ENCODE assay signal across 17 cellular contexts in the genomic region with DNA sequence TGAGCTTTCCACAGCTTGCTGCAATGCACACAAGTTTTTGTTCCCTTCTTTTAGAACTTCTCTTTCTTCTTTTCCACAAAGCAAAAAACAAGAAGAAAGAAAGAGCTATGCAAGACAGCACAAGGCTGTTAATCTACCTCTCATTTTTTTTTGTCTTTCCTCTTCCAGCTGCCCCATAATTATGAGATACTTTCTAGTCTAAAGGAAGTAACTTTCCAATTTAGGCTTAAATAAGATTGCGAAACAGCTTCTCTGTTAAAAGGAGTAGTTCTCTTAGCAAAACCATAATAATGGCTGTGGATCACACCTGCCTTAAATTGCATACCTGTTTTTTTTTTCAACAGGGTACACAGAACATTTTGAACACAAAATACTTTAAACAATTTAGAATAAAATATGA. TPM values are rescaled to one million over a fixed set of nuclear protein-coding genes. Genes with fewer than 3 reads are reported as not detected.
DNase-seq lines count a peak whose midpoint lies in the region; ATAC-seq, FAIRE-seq and TF ChIP-seq lines count a peak whose summit lies in the region.
"Had no signal": no experiment of that assay in that cellular context is flagged by ENCODE, and none has a peak within 500 bp of the region (broad histone marks: within the 10 kb centered on the region; RNA-seq: fewer than 3 reads in every experiment).

No MANE protein-coding gene starts in this region.

- H3K4me2 ChIP-seq in K562 (ENCODE audit: insufficient read depth, low read length): no peak overlapping the region

- no peak overlapping the region for H3K27ac ChIP-seq in K562 (ENCODE audit: extremely low read depth, low read depth, low read length)

- no peak overlapping the region for H3K4me3 ChIP-seq in K562

- TF ChIP-seq CTCF in K562 (IDR thresholded peaks at IDR 0.05 in 2 of 3, conservative IDR thresholded peaks at IDR 0.05 in 1 of 3; ENCODE audit: insufficient read depth in 2 of 3, low read depth in 1 of 3, low read length in 3 of 3): no peak

- WGBS in K562 (ENCODE audit: insufficient coverage, low coverage, missing lambda C conversion rate): 100% methylated on average over 1 of the region's 1 CpG

- H3K9me3 ChIP-seq in K562 (replicated peaks; ENCODE audit: control insufficient read depth, insufficient read depth, low read depth, low read length): no peaks in the 10 kb centered on the region
- H3K9me3 ChIP-seq: BE2C had no signal

- no peak overlapping the region for H2AFZ ChIP-seq in K562 (ENCODE audit: low read depth, low read length)

- H4K20me1 ChIP-seq in K562 (replicated peaks; ENCODE audit: control insufficient read depth, insufficient read depth, low read length): no peaks in the 10 kb centered on the region

- intact Hi-C loops in K562 (cut with micrococcal nuclease): no loop called here
- intact Hi-C loops in posterior vena cava (cut with DNase I): no loop called here

- DNase-seq in AML-193 (lab: John Stamatoyannopoulos, UW) (peak; percentile 58 to 66), NOMO-1 treated with DMSO at 0.1 percent for 48 hours (lab: John Stamatoyannopoulos, UW; ENCODE audit: unreplicated experiment) (peak; percentile 80), K562 (ENCODE audit: extremely low read depth in 1 of 4, low spot score in 3 of 4) (no peak), NCI-H446 treated with DMSO at 0.1 percent for 48 hours (lab: John Stamatoyannopoulos, UW) (no peak), posterior vena cava (ENCODE audit: low spot score) (no peak)
- DNase-seq: BE2C; HCEC 1CT; KG1; NCI-H1417; NCI-H1930; NCI-H524 treated with DMSO at 0.1 percent for 48 hours; NK-92 treated with Interleukin-12 subunit alpha and Interleukin-12 subunit beta, amount 100 ng/mL, for 24 hours; SHP77; SW 1271 had no signal

- H3K9ac ChIP-seq in K562 (ENCODE audit: insufficient read depth in 1 of 2, low read depth in 2 of 2, low read length in 2 of 2): no peak overlapping the region

- TF ChIP-seq RAD21 in Ishikawa (IDR thresholded peaks at IDR 0.05; ENCODE audit: low read depth) (no peak), K562 (CRISPR knock-in tag; conservative IDR thresholded peaks at IDR 0.05 in 1 of 2, IDR thresholded peaks at IDR 0.05 in 1 of 2) (no peak)

- no peak for FAIRE-seq in K562 (lab: Jason Lieb, UNC)

- in situ Hi-C loops in K562 (cut with MboI): no loop called here

- CTCF ChIA-PET in K562 (lab: Yijun Ruan, JAX; ENCODE audit: low intra/inter-chr PET ratio): no interaction called here

- H3K4me1 ChIP-seq in K562 (replicated peaks in 1 of 2; ENCODE audit: control insufficient read depth in 2 of 2, insufficient read depth in 2 of 2, low read length in 2 of 2): no peaks in the 10 kb centered on the region

- H3K27me3 ChIP-seq in K562 (ENCODE audit: control insufficient read depth in 2 of 2, insufficient read depth in 2 of 2, low read length in 2 of 2): no peaks in the 10 kb centered on the region
- H3K27me3 ChIP-seq: BE2C had no signal

- TF ChIP-seq POLR2A in K562 (conservative IDR thresholded peaks at IDR 0.05): no peak

- H3K79me2 ChIP-seq in K562 (ENCODE audit: control insufficient read depth, insufficient read depth, low read length): no peaks in the 10 kb centered on the region

- ATAC-seq in K562 (no peak), HG02870 (IDR thresholded peaks at IDR 0.05; ENCODE audit: unreplicated experiment) (no peak), HG02642 (IDR thresholded peaks at IDR 0.05; ENCODE audit: poor library complexity, unreplicated experiment) (no peak)

- H3K36me3 ChIP-seq in K562 (ENCODE audit: control insufficient read depth, insufficient read depth, low read length): peaks cover 28% of the 10 kb centered on the region
- H3K36me3 ChIP-seq: BE2C had no signal

- POLR2A ChIA-PET in K562 (lab: Yijun Ruan, JAX): interaction anchor here (1.0 kb wide), 1 partner anchor 8 kb away, joined by 3 read pairs; no protein-coding TSS in a partner anchor

- H3K9me1 ChIP-seq in K562 (ENCODE audit: control insufficient read depth, insufficient read depth, low read length): no peaks in the 10 kb centered on the region

- TF ChIP-seq EP300 in Ishikawa (IDR thresholded peaks at IDR 0.05; ENCODE audit: borderline replicate concordance) (no peak), K562 (IDR thresholded peaks at IDR 0.05; ENCODE audit: low read length) (no peak)

- no TSS peak for BruUV-seq in K562 (replicated peaks; lab: Mats Ljungman, UMichigan)

TF ChIP-seq in Ishikawa, 13 proteins besides CTCF, POLR2A, EP300 and RAD21:
- TF ChIP-seq EGR1 (IDR thresholded peaks at IDR 0.05) (no peak), CEBPB (IDR thresholded peaks at IDR 0.05) (peak; percentile 73)

TF ChIP-seq in K562, 482 proteins besides CTCF, POLR2A, EP300 and RAD21 (continues in another document):
- TF ChIP-seq STAT5A (IDR thresholded peaks at IDR 0.05; ENCODE audit: borderline replicate concordance, low read length) (no peak), ZNF583 (CRISPR knock-in tag; IDR thresholded peaks at IDR 0.05) (no peak), EGR1 (conservative IDR thresholded peaks at IDR 0.05) (no peak), SMAD1 (IDR thresholded peaks at IDR 0.05; ENCODE audit: low read depth, low read length, partially characterized antibody) (no peak), PHF8 (IDR thresholded peaks at IDR 0.05; ENCODE audit: borderline replicate concordance, low read length) (no peak), CEBPB (tag; IDR thresholded peaks at IDR 0.05) (peak; percentile 95), NR4A1 (CRISPR knock-in tag; IDR thresholded peaks at IDR 0.05) (no peak), NR4A1 (tag; IDR thresholded peaks at IDR 0.05) (no peak), ZNF175 (CRISPR knock-in tag; IDR thresholded peaks at IDR 0.05; ENCODE audit: low read depth) (no peak), ZNF431 (CRISPR knock-in tag; IDR thresholded peaks at IDR 0.05) (peak; percentile 66; the same call in 1 of the 2 replicates), NCOR1 (IDR thresholded peaks at IDR 0.05) (no peak), CEBPG (CRISPR knock-in tag; IDR thresholded peaks at IDR 0.05) (no peak), CEBPG (tag; conservative IDR thresholded peaks at IDR 0.05 in 1 of 2, IDR thresholded peaks at IDR 0.05 in 1 of 2) (peak; percentile 74 to 89)
- TF ChIP-seq, protein P1, sequence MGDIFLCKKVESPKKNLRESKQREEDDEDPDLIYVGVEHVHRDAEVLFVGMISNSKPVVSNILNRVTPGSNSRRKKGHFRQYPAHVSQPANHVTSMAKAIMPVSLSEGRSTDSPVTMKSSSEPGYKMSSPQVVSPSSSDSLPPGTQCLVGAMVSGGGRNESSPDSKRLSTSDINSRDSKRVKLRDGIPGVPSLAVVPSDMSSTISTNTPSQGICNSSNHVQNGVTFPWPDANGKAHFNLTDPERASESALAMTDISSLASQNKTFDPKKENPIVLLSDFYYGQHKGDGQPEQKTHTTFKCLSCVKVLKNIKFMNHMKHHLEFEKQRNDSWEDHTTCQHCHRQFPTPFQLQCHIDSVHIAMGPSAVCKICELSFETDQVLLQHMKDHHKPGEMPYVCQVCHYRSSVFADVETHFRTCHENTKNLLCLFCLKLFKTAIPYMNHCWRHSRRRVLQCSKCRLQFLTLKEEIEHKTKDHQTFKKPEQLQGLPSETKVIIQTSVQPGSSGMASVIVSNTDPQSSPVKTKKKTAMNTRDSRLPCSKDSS (IDR thresholded peaks at IDR 0.05; ENCODE audit: low read depth, partially characterized antibody): no peak
- TF ChIP-seq, protein P2, sequence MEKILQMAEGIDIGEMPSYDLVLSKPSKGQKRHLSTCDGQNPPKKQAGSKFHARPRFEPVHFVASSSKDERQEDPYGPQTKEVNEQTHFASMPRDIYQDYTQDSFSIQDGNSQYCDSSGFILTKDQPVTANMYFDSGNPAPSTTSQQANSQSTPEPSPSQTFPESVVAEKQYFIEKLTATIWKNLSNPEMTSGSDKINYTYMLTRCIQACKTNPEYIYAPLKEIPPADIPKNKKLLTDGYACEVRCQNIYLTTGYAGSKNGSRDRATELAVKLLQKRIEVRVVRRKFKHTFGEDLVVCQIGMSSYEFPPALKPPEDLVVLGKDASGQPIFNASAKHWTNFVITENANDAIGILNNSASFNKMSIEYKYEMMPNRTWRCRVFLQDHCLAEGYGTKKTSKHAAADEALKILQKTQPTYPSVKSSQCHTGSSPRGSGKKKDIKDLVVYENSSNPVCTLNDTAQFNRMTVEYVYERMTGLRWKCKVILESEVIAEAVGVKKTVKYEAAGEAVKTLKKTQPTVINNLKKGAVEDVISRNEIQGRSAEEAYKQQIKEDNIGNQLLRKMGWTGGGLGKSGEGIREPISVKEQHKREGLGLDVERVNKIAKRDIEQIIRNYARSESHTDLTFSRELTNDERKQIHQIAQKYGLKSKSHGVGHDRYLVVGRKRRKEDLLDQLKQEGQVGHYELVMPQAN (IDR thresholded peaks at IDR 0.05; ENCODE audit: borderline replicate concordance): no peak
- TF ChIP-seq, protein P3, sequence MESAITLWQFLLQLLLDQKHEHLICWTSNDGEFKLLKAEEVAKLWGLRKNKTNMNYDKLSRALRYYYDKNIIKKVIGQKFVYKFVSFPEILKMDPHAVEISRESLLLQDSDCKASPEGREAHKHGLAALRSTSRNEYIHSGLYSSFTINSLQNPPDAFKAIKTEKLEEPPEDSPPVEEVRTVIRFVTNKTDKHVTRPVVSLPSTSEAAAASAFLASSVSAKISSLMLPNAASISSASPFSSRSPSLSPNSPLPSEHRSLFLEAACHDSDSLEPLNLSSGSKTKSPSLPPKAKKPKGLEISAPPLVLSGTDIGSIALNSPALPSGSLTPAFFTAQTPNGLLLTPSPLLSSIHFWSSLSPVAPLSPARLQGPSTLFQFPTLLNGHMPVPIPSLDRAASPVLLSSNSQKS (CRISPR knock-in tag; IDR thresholded peaks at IDR 0.05): no peak

RNA-seq across cellular contexts. Expression of a gene that starts 56.0 kb away (rescaled TPM):
- 79.2 and 130 TPM in 2 replicates for total RNA-seq in K562 (2011; cell fraction: chromatin; rRNA removed; ENCODE audit: low replicate concordance)
- total RNA-seq in K562 (2011; cell fraction: nucleolus; rRNA removed): 76.4 and 80.7 TPM in 2 replicates
- 109 and 165 TPM in 2 replicates for total RNA-seq in K562 (2011; cell fraction: nucleoplasm; rRNA removed)
- 303 and 359 TPM in 2 replicates for total RNA-seq in K562 (2014; rRNA removed)
- total RNA-seq in K562 (2014; rRNA removed; fragmentation: Illumina TruSeq; extraction: Trizol): 320 and 326 TPM in 2 replicates
- total RNA-seq in K562 (2015; rRNA removed; fragmentation: Illumina TruSeq; extraction: Trizol): 273 and 287 TPM in 2 replicates
- 304 and 329 TPM in 2 replicates for total RNA-seq in K562 (2021)
- polyA plus RNA-seq in K562 (2011; rRNA removed): 540 and 563 TPM in 2 replicates
- polyA plus RNA-seq in K562 (2011; cell fraction: cytosol; rRNA removed): 1,462 and 1,579 TPM in 2 replicates
- polyA plus RNA-seq in K562 (2011; cell fraction: nucleus; rRNA removed): 200 and 270 TPM in 2 replicates
- 195 and 484 TPM in 2 replicates for polyA plus RNA-seq in K562 (2012)
- polyA plus RNA-seq in K562 (2014; fragmentation: Illumina TruSeq; extraction: Trizol): 220 and 292 TPM in 2 replicates
- polyA plus RNA-seq in K562 (2014; fragmentation: Nextera tagmentation; extraction: Ambion mirVana): 1,000 to 10,000 TPM; 1,937 to 2,075 TPM
- 465 and 510 TPM in 2 replicates for polyA plus RNA-seq in K562 (2014; rRNA removed)
- 64.1 and 78.0 TPM in 2 replicates for polyA minus RNA-seq in K562 (2011; rRNA and poly(A)+ RNA removed)
- 36.6 and 38.4 TPM in 2 replicates for polyA minus RNA-seq in K562 (2011; cell fraction: cytosol; rRNA and poly(A)+ RNA removed)
- polyA minus RNA-seq in K562 (2011; cell fraction: nucleus; rRNA and poly(A)+ RNA removed): 20.3 and 43.4 TPM in 2 replicates
- total RNA-seq in posterior vena cava: 100 to 1,000 TPM; 179 to 198 TPM

Comparison
In these comparisons a context has a peak if more than half of its experiments do, and no peak if none do; other contexts are left out.
1. DNase-seq: peak in AML-193 (2 of 2) and NOMO-1 treated with DMSO at 0.1 percent for 48 hours (single experiment); none in K562 (0 of 4), NCI-H446 treated with DMSO at 0.1 percent for 48 hours (single experiment) and posterior vena cava (single experiment).